ENCODE assay signal across 17 cellular contexts in the genomic region with DNA sequence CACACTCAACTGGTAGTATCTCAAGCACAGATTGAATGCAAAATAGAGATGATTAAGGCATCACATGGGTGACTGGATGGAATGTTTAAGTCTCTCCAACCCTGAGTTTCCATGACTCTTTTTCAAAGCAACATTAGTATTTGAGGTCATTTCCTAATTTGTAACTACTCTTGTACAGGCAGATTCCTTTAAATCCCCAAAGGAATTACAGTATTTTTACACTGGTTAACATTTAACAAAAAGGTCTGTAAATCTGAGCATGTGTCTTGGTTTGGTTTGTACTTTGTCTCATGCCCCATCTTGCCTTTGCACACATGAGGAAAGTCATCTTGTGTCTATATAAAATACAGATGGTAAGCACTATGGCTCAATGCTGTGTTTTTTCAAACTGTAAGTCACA. TPM values are rescaled to one million over a fixed set of nuclear protein-coding genes. Genes with fewer than 3 reads are reported as not detected.
DNase-seq lines count a peak whose midpoint lies in the region; ATAC-seq and TF ChIP-seq lines count a peak whose summit lies in the region.
"Had no signal": no experiment of that assay in that cellular context is flagged by ENCODE, and none has a peak within 500 bp of the region (broad histone marks: within the 10 kb centered on the region; RNA-seq: fewer than 3 reads in every experiment).

No MANE protein-coding gene starts in this region.

- H3K36me3 ChIP-seq in endodermal cell (ENCODE audit: control insufficient read depth, insufficient read depth, low read length), result peaks cover 70% of the 10 kb centered on the region

- no peaks in the 10 kb centered on the region for H3K9me3 ChIP-seq in endodermal cell (ENCODE audit: control insufficient read depth, low read length)

- in situ Hi-C loops in KBM-7 (cut with MboI; ENCODE audit: low pct_unique_long_range_greater_than_20kb, low sequenced_read_pairs), result no loop called here

- no peak overlapping the region for H3K9ac ChIP-seq in endodermal cell (ENCODE audit: extremely low read depth, low read length, poor library complexity, severe bottlenecking)

- H3K27me3 ChIP-seq in endodermal cell (ENCODE audit: control insufficient read depth, insufficient read depth, low read length, poor library complexity, severe bottlenecking), result no peaks in the 10 kb centered on the region

- H3K4me1 ChIP-seq in endodermal cell (ENCODE audit: control insufficient read depth, insufficient read depth, low read length), result peaks cover 4% of the 10 kb centered on the region

- DNase-seq in left cardiac atrium (no peak), Right ventricle myocardium inferior (ENCODE audit: missing footprints) (no peak), endodermal cell (no peak), left lobe of liver (ENCODE audit: low spot score) (no peak), GDM1 (lab: John Stamatoyannopoulos, UW) (no peak), KBM-7 (no peak)
- DNase-seq: activated CD4-positive, alpha-beta T cell treated with anti-CD3 and anti-CD28 coated beads for 1 hour; DMS153; KG1; NCI-H187 treated with DMSO at 0.1 percent for 48 hours; NCI-H526 treated with DMSO at 0.1 percent for 48 hours; occipital lobe had no signal

- ATAC-seq in left cardiac atrium, result peak; percentile 30 to 46
- ATAC-seq in Right ventricle myocardium inferior, result no peak
- peak; percentile 37 for ATAC-seq in left lobe of liver
- ATAC-seq in HG02678 (IDR thresholded peaks at IDR 0.05; ENCODE audit: unreplicated experiment), result no peak
- ATAC-seq in HG03460 (IDR thresholded peaks at IDR 0.05; ENCODE audit: unreplicated experiment), result no peak
- ATAC-seq: Panc1 had no signal

- H3K27ac Mint-ChIP-seq in endodermal cell, result peak overlapping the region; percentile 33
- H3K27ac Mint-ChIP-seq: T-helper 1 cell treated with Interleukin-12 subunit alpha and Interleukin-12 subunit beta and Interleukin-4 antibody, amounts not matched to agents 30 μg/mL and 1 μg/mL, for 36 hours had no signal

- intact Hi-C loops in left cardiac atrium (cut with DNase I) (no loop called here), Right ventricle myocardium inferior (cut with DNase I) (no loop called here)

- peaks cover 58% of the 10 kb centered on the region for H3K36me3 Mint-ChIP-seq in endodermal cell (ENCODE audit: low read depth)

- TF ChIP-seq CTCF in endodermal cell (conservative IDR thresholded peaks at IDR 0.05), result no peak

- H3K4me3 Mint-ChIP-seq in endodermal cell, result no peak overlapping the region
- H3K4me3 Mint-ChIP-seq: memory B cell; T-helper 1 cell treated with Interleukin-12 subunit alpha and Interleukin-12 subunit beta and Interleukin-4 antibody, amounts not matched to agents 30 μg/mL and 1 μg/mL, for 36 hours had no signal

- H3K9me3 Mint-ChIP-seq in endodermal cell, result no peaks in the 10 kb centered on the region
- H3K9me3 Mint-ChIP-seq: memory B cell; T-helper 1 cell treated with Interleukin-12 subunit alpha and Interleukin-12 subunit beta and Interleukin-4 antibody, amounts not matched to agents 30 μg/mL and 1 μg/mL, for 36 hours had no signal

- H3K27ac ChIP-seq in endodermal cell (ENCODE audit: low read depth, low read length), result peak overlapping the region; percentile 16

- H3K4me1 Mint-ChIP-seq in endodermal cell, result peaks cover 32% of the 10 kb centered on the region

- no peaks in the 10 kb centered on the region for H3K27me3 Mint-ChIP-seq in endodermal cell (ENCODE audit: insufficient read depth)
- H3K27me3 Mint-ChIP-seq: memory B cell had no signal

- H3K4me3 ChIP-seq in endodermal cell (ENCODE audit: low read length), result no peak overlapping the region

RNA-seq across cellular contexts. Expression of gene RMND1, which starts 15.1 kb away (rescaled TPM):
- total RNA-seq in left cardiac atrium (10 to 100 TPM in 1 of 2 donors, 1 to 10 TPM in 1; 9.5 to 13.0 TPM), Right ventricle myocardium inferior (15.7 TPM), endodermal cell (10 to 100 TPM; 40.8 to 45.4 TPM), left lobe of liver (18.6 TPM)
- 31.9 TPM for polyA plus RNA-seq in endodermal cell (2013, experiment 1 of 2)
- 32.7 TPM for polyA plus RNA-seq in endodermal cell (2013, experiment 2 of 2)

RNA-seq across cellular contexts. Expression of gene ZBTB2, which starts 45.5 kb away (rescaled TPM):
- total RNA-seq in left cardiac atrium (1 to 10 TPM; 4.2 to 6.6 TPM), Right ventricle myocardium inferior (4.5 TPM), endodermal cell (10 to 100 TPM; 11.4 to 15.2 TPM), left lobe of liver (2.7 TPM)
- polyA plus RNA-seq in endodermal cell (2013, experiment 1 of 2), result 11.3 TPM
- 11.1 TPM for polyA plus RNA-seq in endodermal cell (2013, experiment 2 of 2)

RNA-seq across cellular contexts. Expression of gene CCDC170, which starts 57.0 kb away (rescaled TPM):
- total RNA-seq in left cardiac atrium (1 to 10 TPM in 1 of 2 donors, under 1 TPM in 1; 0.85 to 1.4 TPM), Right ventricle myocardium inferior (0.38 TPM), endodermal cell (1 to 10 TPM; 2.2 to 4.1 TPM), left lobe of liver (0.45 TPM)
- 0.46 TPM for polyA plus RNA-seq in endodermal cell (2013, experiment 1 of 2)
- polyA plus RNA-seq in endodermal cell (2013, experiment 2 of 2), result 1.2 TPM

Comparison
In these comparisons a context has a peak if more than half of its experiments do, and no peak if none do; other contexts are left out.
1. ATAC-seq: peak in left cardiac atrium (2 of 2) and left lobe of liver (single experiment); none in Right ventricle myocardium inferior (single experiment), HG02678 (single experiment) and HG03460 (single experiment).